12 cellular contexts compared by ENCODE assay signal in genomic region chr11:12019337-12019736, GRCh38. TPM values are rescaled to one million over a fixed set of nuclear protein-coding genes. Genes with fewer than 3 reads are reported as not detected.
DNase-seq lines count a peak whose midpoint lies in the region; FAIRE-seq and TF ChIP-seq lines count a peak whose summit lies in the region.
"Had no signal": no experiment of that assay in that cellular context is flagged by ENCODE, and none has a peak within 500 bp of the region (broad histone marks: within the 10 kb centered on the region; RNA-seq: fewer than 3 reads in every experiment).

No MANE protein-coding gene starts in this region.

- DNase-seq in NCI-H748 (lab: John Stamatoyannopoulos, UW; ENCODE audit: unreplicated experiment), result peak; percentile 24
- DNase-seq in NCI-H748 treated with DMSO at 0.1 percent for 48 hours (lab: John Stamatoyannopoulos, UW), result no peak
- DNase-seq in fibroblast of peridontal ligament (ENCODE audit: extremely low read depth), result peak; percentile 85
- DNase-seq in tibial nerve (ENCODE audit: low spot score in 2 of 2), result no peak
- DNase-seq in RCC 7860 (ENCODE audit: low spot score), result no peak
- DNase-seq in HTR-8/SVneo (ENCODE audit: insufficient read length, low spot score), result no peak
- DNase-seq in erythroblast (lab: John Stamatoyannopoulos, UW), result no peak
- DNase-seq: DND-41; foreskin keratinocyte; stimulated activated naive CD4-positive, alpha-beta T cell had no signal

- no peak for TF ChIP-seq CTCF in tibial nerve (IDR thresholded peaks at IDR 0.05)

- H3K27me3 ChIP-seq in tibial nerve, result no peaks in the 10 kb centered on the region

- H3K36me3 ChIP-seq in mesodermal cell (ENCODE audit: control insufficient read depth, insufficient read depth, low read length) (no peaks in the 10 kb centered on the region), tibial nerve (no peaks in the 10 kb centered on the region)

- TF ChIP-seq EP300 in tibial nerve (IDR thresholded peaks at IDR 0.05), result peak in 1 of 2 donors; percentile 57

- FAIRE-seq in RCC 7860 (lab: Jason Lieb, UNC) (no peak), HTR-8/SVneo (lab: Jason Lieb, UNC) (no peak)

- H3K4me1 ChIP-seq in mesodermal cell (ENCODE audit: control insufficient read depth, insufficient read depth, low read length, poor library complexity, severe bottlenecking) (peaks cover 13% of the 10 kb centered on the region), tibial nerve (peaks cover 0 to 49% (median 17%) of the 10 kb centered on the region in 4 donors)
- H3K4me1 ChIP-seq: foreskin keratinocyte had no signal

- no peak for TF ChIP-seq POLR2A in tibial nerve (IDR thresholded peaks at IDR 0.05)
- TF ChIP-seq POLR2A in erythroblast (IDR thresholded peaks at IDR 0.05; ENCODE audit: low read length), result no peak

- WGBS in mesodermal cell (ENCODE audit: insufficient coverage in 2 of 2), 2 experiments, result 73 to 87% methylated on average over 6 of the region's 9 CpGs
- WGBS in tibial nerve, 2 donors, result 17 to 30% methylated on average over 9 of the region's 9 CpGs

- H3K27ac ChIP-seq in mesodermal cell (ENCODE audit: low read depth, low read length, severe bottlenecking), result peak overlapping the region; percentile 80
- H3K27ac ChIP-seq in tibial nerve, result peak overlapping the region; percentile 46 to 89 (median 76)
- H3K27ac ChIP-seq: foreskin keratinocyte had no signal

- H3K9me3 ChIP-seq in mesodermal cell (ENCODE audit: control insufficient read depth, low read length) (peaks cover 25% of the 10 kb centered on the region), tibial nerve (no peaks in the 10 kb centered on the region)

- H3K4me3 ChIP-seq in mesodermal cell (ENCODE audit: extremely low read depth, insufficient read depth, low read length, poor library complexity, severe bottlenecking), result no peak overlapping the region
- no peak overlapping the region for H3K4me3 ChIP-seq in tibial nerve

RNA-seq across cellular contexts. Expression of gene DKK3, which starts 10.9 kb away (rescaled TPM):
- 118 TPM for polyA plus RNA-seq in mesodermal cell (2013, experiment 1 of 2)
- polyA plus RNA-seq in mesodermal cell (2013, experiment 2 of 2), result 111 TPM
- 100 to 1,000 TPM; 192 to 446 (median 254) TPM for total RNA-seq in tibial nerve
- total RNA-seq: T-helper 1 cell treated with Interleukin-12 subunit alpha and Interleukin-12 subunit beta and Interleukin-4 antibody, amounts not matched to agents 30 ng/mL and 1 ng/mL, for 36 hours had no signal

Comparison
In these comparisons a context has a peak if more than half of its experiments do, and no peak if none do; other contexts are left out.
1. DNase-seq: peak in NCI-H748 (single experiment) and fibroblast of peridontal ligament (single experiment); none in NCI-H748 treated with DMSO at 0.1 percent for 48 hours (single experiment), tibial nerve (0 of 2), RCC 7860 (single experiment), HTR-8/SVneo (single experiment) and erythroblast (0 of 2).